26 cellular contexts compared by ENCODE assay signal in the genomic region with DNA sequence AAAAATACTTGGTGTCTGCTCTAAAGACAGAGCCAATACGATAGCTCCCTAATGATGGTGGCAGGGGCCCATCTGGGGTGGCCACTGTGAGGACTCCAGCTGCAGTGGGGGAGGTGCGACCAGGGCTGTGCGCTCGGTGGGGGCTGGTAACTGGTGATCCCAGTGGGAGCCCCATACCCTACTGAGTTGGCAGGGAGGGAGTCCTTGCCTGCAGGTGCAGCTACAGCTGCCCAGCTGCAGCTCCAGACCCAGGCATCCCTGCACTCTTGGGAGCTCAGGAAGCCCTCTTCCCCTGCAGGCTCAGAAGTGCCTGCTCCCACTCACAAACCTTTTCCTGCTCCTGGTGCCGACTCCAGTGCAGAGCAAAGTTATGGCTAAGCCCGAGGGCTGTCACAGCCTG. TPM values are rescaled to one million over a fixed set of nuclear protein-coding genes. Genes with fewer than 3 reads are reported as not detected.
"Had no signal": no experiment of that assay in that cellular context is flagged by ENCODE, and none has a peak within 500 bp of the region (broad histone marks: within the 10 kb centered on the region; RNA-seq: fewer than 3 reads in every experiment).

No MANE protein-coding gene starts in this region.

- H3K36me3 Mint-ChIP-seq: immature natural killer cell; mesothelial cell of epicardium; naive B cell; natural killer cell; neural progenitor cell; stimulated activated effector memory CD8-positive, alpha-beta T cell treated with anti-CD3 and anti-CD28 coated beads, Interleukin-12 subunit alpha, Interleukin-12 subunit beta, amount 100 ng/mL, for 72 hours; type B pancreatic cell had no signal

- H3K4me1 Mint-ChIP-seq: immature natural killer cell; naive B cell; natural killer cell; stimulated activated effector memory CD8-positive, alpha-beta T cell treated with anti-CD3 and anti-CD28 coated beads, Interleukin-12 subunit alpha, Interleukin-12 subunit beta, amount 100 ng/mL, for 72 hours; stimulated activated naive CD8-positive, alpha-beta T cell treated with anti-CD3 and anti-CD28 coated beads, Interleukin-15, amount 100 ng/mL, for 72 hours had no signal

- DNase-seq: hypothalamus; immature natural killer cell; left ventricle myocardium inferior; mesendoderm; naive B cell; natural killer cell; nephron progenitor cell; ovary; retina; right cardiac atrium; sigmoid colon; small intestine; spleen; stimulated activated CD4-positive, alpha-beta T cell treated with anti-CD3 and anti-CD28 coated beads, Interleukin-4, amount 100 ng/mL, for 24 hours; stimulated activated naive CD4-positive, alpha-beta T cell treated with Interleukin-2 at 50 U/mL for 16 hours; stimulated activated naive CD8-positive, alpha-beta T cell treated with anti-CD3 and anti-CD28 coated beads, Interleukin-15, amount 100 ng/mL, for 72 hours; substantia nigra had no signal

- H3K36me3 ChIP-seq: left ventricle myocardium inferior, neural progenitor cell, ovary, prostate gland, sigmoid colon, spleen, tibial nerve, vagina had no signal

- H3K4me3 ChIP-seq: left ventricle myocardium inferior, lung, neural progenitor cell, ovary, prostate gland, sigmoid colon, spleen, tibial nerve, vagina had no signal

- H2AFZ ChIP-seq: neural progenitor cell had no signal

- ATAC-seq: natural killer cell; stimulated activated effector memory CD8-positive, alpha-beta T cell treated with anti-CD3 and anti-CD28 coated beads, Interleukin-12 subunit alpha, Interleukin-12 subunit beta, amount 100 ng/mL, for 72 hours; stimulated activated naive CD8-positive, alpha-beta T cell treated with anti-CD3 and anti-CD28 coated beads, Interleukin-15, amount 100 ng/mL, for 72 hours had no signal

- H3K4me1 ChIP-seq: left ventricle myocardium inferior, neural progenitor cell, prostate gland, sigmoid colon, spleen, tibial nerve, vagina had no signal

- H3K4me2 ChIP-seq: neural progenitor cell had no signal

- H3K27ac ChIP-seq: left ventricle myocardium inferior, neural progenitor cell, ovary, prostate gland, sigmoid colon, spleen, tibial nerve, vagina had no signal

- H3K9me3 ChIP-seq: left ventricle myocardium inferior, ovary, prostate gland, tibial nerve, vagina had no signal

- H3K9me3 Mint-ChIP-seq: mesothelial cell of epicardium; nephron progenitor cell; neural progenitor cell; stimulated activated naive CD8-positive, alpha-beta T cell treated with anti-CD3 and anti-CD28 coated beads, Interleukin-15, amount 100 ng/mL, for 72 hours; type B pancreatic cell had no signal

- H3K27me3 ChIP-seq: neural progenitor cell, ovary, sigmoid colon, spleen, tibial nerve, vagina had no signal

- H3K9ac ChIP-seq: neural progenitor cell had no signal

- H3K27me3 Mint-ChIP-seq: naive B cell; stimulated activated naive CD8-positive, alpha-beta T cell treated with anti-CD3 and anti-CD28 coated beads, Interleukin-15, amount 100 ng/mL, for 72 hours had no signal

- H3K4me3 Mint-ChIP-seq: immature natural killer cell; mesothelial cell of epicardium; naive B cell; natural killer cell; nephron progenitor cell; neural progenitor cell; stimulated activated effector memory CD8-positive, alpha-beta T cell treated with anti-CD3 and anti-CD28 coated beads, Interleukin-12 subunit alpha, Interleukin-12 subunit beta, amount 100 ng/mL, for 72 hours; stimulated activated naive CD8-positive, alpha-beta T cell treated with anti-CD3 and anti-CD28 coated beads, Interleukin-15, amount 100 ng/mL, for 72 hours; type B pancreatic cell had no signal

- H3K27ac Mint-ChIP-seq: immature natural killer cell; mesothelial cell of epicardium; naive B cell; natural killer cell; nephron progenitor cell; neural progenitor cell; stimulated activated effector memory CD8-positive, alpha-beta T cell treated with anti-CD3 and anti-CD28 coated beads, Interleukin-12 subunit alpha, Interleukin-12 subunit beta, amount 100 ng/mL, for 72 hours; stimulated activated naive CD8-positive, alpha-beta T cell treated with anti-CD3 and anti-CD28 coated beads, Interleukin-15, amount 100 ng/mL, for 72 hours; type B pancreatic cell had no signal

RNA-seq across cellular contexts. Expression of gene KIF2B, which starts 31.2 kb away (rescaled TPM):
- polyA plus RNA-seq: immature natural killer cell, lung, ovary, right cardiac atrium, sigmoid colon, small intestine, spleen, urinary bladder had no signal
